34 cellular contexts compared by ENCODE assay signal in genomic region chr6:10507298-10507697, GRCh38.
"Had no signal": no experiment of that assay in that cellular context is flagged by ENCODE, and none has a peak within 500 bp of the region (broad histone marks: within the 10 kb centered on the region; RNA-seq: fewer than 3 reads in every experiment).

No MANE protein-coding gene starts in this region.

- DNase-seq: activated CD4-positive, alpha-beta memory T cell treated with anti-CD3 and anti-CD28 coated beads, Interleukin-2, amount 10 ng/mL, durations not matched to agents 7 days and 5 days; activated CD4-positive, alpha-beta T cell treated with anti-CD3 and anti-CD28 coated beads for 1 hour; activated CD4-positive, alpha-beta T cell treated with anti-CD3 and anti-CD28 coated beads for 4 hours; activated CD4-positive, alpha-beta T cell treated with anti-CD3 and anti-CD28 coated beads, Interleukin-2, amount 10 ng/mL, durations not matched to agents 7 days and 5 days; activated CD4-positive, alpha-beta T cell treated with anti-CD3 and anti-CD28 coated beads, Interleukin-2, amount 50 U/mL, for 4 hours; activated CD4-positive, CD25-positive, alpha-beta regulatory T cell; activated CD8-positive, alpha-beta memory T cell treated with anti-CD3 and anti-CD28 coated beads, Interleukin-2, amount 50 U/mL, for 48 hours; activated gamma-delta T cell; activated naive CD4-positive, alpha-beta T cell; activated naive CD4-positive, alpha-beta T cell treated with anti-CD3 and anti-CD28 coated beads, Interleukin-2, amount 10 ng/mL, durations not matched to agents 7 days and 5 days; activated naive CD8-positive, alpha-beta T cell treated with anti-CD3 and anti-CD28 coated beads, Interleukin-2, amount 10 ng/mL, durations not matched to agents 7 days and 5 days; activated T-cell treated with anti-CD3 and anti-CD28 coated beads for 4 hours; activated T-cell treated with anti-CD3 and anti-CD28 coated beads, Interleukin-2, amount 50 U/mL, for 24 hours; activated T-cell treated with anti-CD3 and anti-CD28 coated beads, Interleukin-2, amount 50 U/mL, for 72 hours; central memory CD4-positive, alpha-beta T cell; effector CD4-positive, alpha-beta T cell; esophagus squamous epithelium; foreskin melanocyte; T-helper 1 cell; T-helper 17 cell; T1000; WERI-Rb-1 had no signal

- H3K36me3 ChIP-seq: ascending aorta, breast epithelium, cardiac muscle cell, esophagus squamous epithelium, gastroesophageal sphincter, WERI-Rb-1 had no signal

- H3K27me3 ChIP-seq: ascending aorta, breast epithelium, cardiac muscle cell, gastroesophageal sphincter had no signal

- H3K27me3 Mint-ChIP-seq: dendritic cell treated with granulocyte-macrophage colony-stimulating factor and Interleukin-4, amounts not matched to agents 40 ng/mL and 50 ng/mL, for 4 days had no signal

- H3K36me3 Mint-ChIP-seq: activated naive CD4-positive, alpha-beta T cell treated with anti-CD3 and anti-CD28 coated beads, Interleukin-2, amount 10 ng/mL, durations not matched to agents 7 days and 5 days; activated naive CD4-positive, alpha-beta T cell treated with anti-CD3 and anti-CD28 coated beads, Interleukin-2, amount 50 U/mL, for 72 hours; activated naive CD8-positive, alpha-beta T cell treated with anti-CD3 and anti-CD28 coated beads, Interleukin-2, amount 10 ng/mL, durations not matched to agents 7 days and 5 days; brain had no signal

- H3K9me3 Mint-ChIP-seq: activated CD4-positive, alpha-beta memory T cell treated with anti-CD3 and anti-CD28 coated beads, Interleukin-2, amount 10 ng/mL, durations not matched to agents 7 days and 5 days; activated CD4-positive, alpha-beta T cell treated with anti-CD3 and anti-CD28 coated beads, Interleukin-2, amount 10 ng/mL, durations not matched to agents 7 days and 5 days; activated naive CD4-positive, alpha-beta T cell treated with anti-CD3 and anti-CD28 coated beads, Interleukin-2, amount 10 ng/mL, durations not matched to agents 7 days and 5 days; activated naive CD4-positive, alpha-beta T cell treated with anti-CD3 and anti-CD28 coated beads, Interleukin-2, amount 50 U/mL, for 72 hours; activated naive CD8-positive, alpha-beta T cell treated with anti-CD3 and anti-CD28 coated beads, Interleukin-2, amount 10 ng/mL, durations not matched to agents 7 days and 5 days; activated T-cell treated with anti-CD3 and anti-CD28 coated beads, Interleukin-2, amount 50 U/mL, for 24 hours; activated T-cell treated with anti-CD3 and anti-CD28 coated beads, Interleukin-2, amount 50 U/mL, for 72 hours; brain; dendritic cell treated with granulocyte-macrophage colony-stimulating factor and Interleukin-4, amounts not matched to agents 40 ng/mL and 50 ng/mL, for 4 days; T-helper 2 cell treated with Interferon-gamma antibody and Interleukin-4, amounts not matched to agents 5 μg/mL and 100 μg/mL, for 36 hours had no signal

- H3K4me1 ChIP-seq: breast epithelium had no signal

- H3K4me3 ChIP-seq: ascending aorta, breast epithelium, cardiac muscle cell, coronary artery, esophagus squamous epithelium, gastroesophageal sphincter had no signal

- H3K27ac ChIP-seq: ascending aorta, breast epithelium, cardiac muscle cell, coronary artery, epithelial cell of prostate, esophagus squamous epithelium, gastroesophageal sphincter, WERI-Rb-1 had no signal

- ATAC-seq: activated naive CD4-positive, alpha-beta T cell treated with anti-CD3 and anti-CD28 coated beads, Interleukin-2, amount 50 U/mL, for 72 hours; activated T-cell treated with anti-CD3 and anti-CD28 coated beads, Interleukin-2, amount 50 U/mL, for 72 hours; gastroesophageal sphincter; T-helper 17 cell had no signal

- H3K9me3 ChIP-seq: ascending aorta, breast epithelium, esophagus squamous epithelium, gastroesophageal sphincter had no signal

- H3K4me3 Mint-ChIP-seq: activated CD4-positive, alpha-beta memory T cell treated with anti-CD3 and anti-CD28 coated beads, Interleukin-2, amount 10 ng/mL, durations not matched to agents 7 days and 5 days; activated CD4-positive, alpha-beta T cell treated with anti-CD3 and anti-CD28 coated beads, Interleukin-2, amount 10 ng/mL, durations not matched to agents 7 days and 5 days; activated naive CD4-positive, alpha-beta T cell treated with anti-CD3 and anti-CD28 coated beads, Interleukin-2, amount 10 ng/mL, durations not matched to agents 7 days and 5 days; activated naive CD8-positive, alpha-beta T cell treated with anti-CD3 and anti-CD28 coated beads, Interleukin-2, amount 10 ng/mL, durations not matched to agents 7 days and 5 days; activated T-cell treated with anti-CD3 and anti-CD28 coated beads, Interleukin-2, amount 50 U/mL, for 24 hours; activated T-cell treated with anti-CD3 and anti-CD28 coated beads, Interleukin-2, amount 50 U/mL, for 72 hours; brain; dendritic cell treated with granulocyte-macrophage colony-stimulating factor and Interleukin-4, amounts not matched to agents 40 ng/mL and 50 ng/mL, for 4 days; T-helper 17 cell; T-helper 2 cell treated with Interferon-gamma antibody and Interleukin-4, amounts not matched to agents 5 μg/mL and 100 μg/mL, for 36 hours had no signal

- FAIRE-seq: endometrium, endothelial cell of umbilical vein had no signal

- H3K27ac Mint-ChIP-seq: activated CD4-positive, alpha-beta memory T cell treated with anti-CD3 and anti-CD28 coated beads, Interleukin-2, amount 10 ng/mL, durations not matched to agents 7 days and 5 days; activated CD4-positive, alpha-beta T cell treated with anti-CD3 and anti-CD28 coated beads, Interleukin-2, amount 10 ng/mL, durations not matched to agents 7 days and 5 days; activated naive CD4-positive, alpha-beta T cell treated with anti-CD3 and anti-CD28 coated beads, Interleukin-2, amount 10 ng/mL, durations not matched to agents 7 days and 5 days; activated naive CD4-positive, alpha-beta T cell treated with anti-CD3 and anti-CD28 coated beads, Interleukin-2, amount 50 U/mL, for 72 hours; activated naive CD8-positive, alpha-beta T cell treated with anti-CD3 and anti-CD28 coated beads, Interleukin-2, amount 10 ng/mL, durations not matched to agents 7 days and 5 days; activated T-cell treated with anti-CD3 and anti-CD28 coated beads, Interleukin-2, amount 50 U/mL, for 24 hours; activated T-cell treated with anti-CD3 and anti-CD28 coated beads, Interleukin-2, amount 50 U/mL, for 72 hours; brain; dendritic cell treated with granulocyte-macrophage colony-stimulating factor and Interleukin-4, amounts not matched to agents 40 ng/mL and 50 ng/mL, for 4 days; T-helper 17 cell; T-helper 2 cell treated with Interferon-gamma antibody and Interleukin-4, amounts not matched to agents 5 μg/mL and 100 μg/mL, for 36 hours had no signal
